Comparison of ENCODE assay signal across 1 cellular context in the genomic region with DNA sequence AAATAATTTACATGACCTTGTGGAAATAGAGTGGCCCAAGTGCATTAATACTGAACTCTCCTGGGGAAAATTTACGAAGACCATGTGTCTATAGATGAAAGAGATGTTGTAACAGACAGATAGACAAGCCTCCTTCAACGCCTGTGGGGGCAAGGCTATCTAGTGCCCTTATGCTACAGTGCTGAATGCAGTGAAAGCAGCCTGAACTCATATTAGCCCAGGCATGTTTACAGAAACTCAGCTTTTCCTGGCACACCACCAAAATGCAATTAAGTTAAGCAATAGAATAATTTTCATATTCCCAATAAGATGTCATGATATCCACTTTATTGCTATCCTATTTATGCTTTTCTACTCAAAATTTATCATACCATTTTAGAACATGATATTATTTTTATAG.
A peak's percentile ranks its signal among the peaks of the same experiment; 100 is the strongest.
TF ChIP-seq lines count a peak whose summit lies in the region.

No MANE protein-coding gene starts in this region.

TF ChIP-seq in SK-N-SH treated with all-trans-retinoic acid at 6 μM for 48 hours, 23 proteins besides CTCF, POLR2A, EP300 and RAD21 (continued from another document):
- no peak for TF ChIP-seq ESRRG (CRISPR knock-in tag; IDR thresholded peaks at IDR 0.05)
- peak; percentile 66; the same call in 1 of the 2 replicates for TF ChIP-seq TCF4 (CRISPR knock-in tag; IDR thresholded peaks at IDR 0.05; ENCODE audit: borderline replicate concordance)
- TF ChIP-seq BACH2 (CRISPR knock-in tag; IDR thresholded peaks at IDR 0.05; ENCODE audit: borderline replicate concordance): no peak
- TF ChIP-seq OSR1 (CRISPR knock-in tag; IDR thresholded peaks at IDR 0.05): no peak
- TF ChIP-seq ZFP30 (CRISPR knock-in tag; IDR thresholded peaks at IDR 0.05): no peak
- TF ChIP-seq CSDC2 (CRISPR knock-in tag; IDR thresholded peaks at IDR 0.05): no peak
- TF ChIP-seq ZNF565 (CRISPR knock-in tag; conservative IDR thresholded peaks at IDR 0.05; ENCODE audit: low read depth): no peak
- TF ChIP-seq, protein P1, sequence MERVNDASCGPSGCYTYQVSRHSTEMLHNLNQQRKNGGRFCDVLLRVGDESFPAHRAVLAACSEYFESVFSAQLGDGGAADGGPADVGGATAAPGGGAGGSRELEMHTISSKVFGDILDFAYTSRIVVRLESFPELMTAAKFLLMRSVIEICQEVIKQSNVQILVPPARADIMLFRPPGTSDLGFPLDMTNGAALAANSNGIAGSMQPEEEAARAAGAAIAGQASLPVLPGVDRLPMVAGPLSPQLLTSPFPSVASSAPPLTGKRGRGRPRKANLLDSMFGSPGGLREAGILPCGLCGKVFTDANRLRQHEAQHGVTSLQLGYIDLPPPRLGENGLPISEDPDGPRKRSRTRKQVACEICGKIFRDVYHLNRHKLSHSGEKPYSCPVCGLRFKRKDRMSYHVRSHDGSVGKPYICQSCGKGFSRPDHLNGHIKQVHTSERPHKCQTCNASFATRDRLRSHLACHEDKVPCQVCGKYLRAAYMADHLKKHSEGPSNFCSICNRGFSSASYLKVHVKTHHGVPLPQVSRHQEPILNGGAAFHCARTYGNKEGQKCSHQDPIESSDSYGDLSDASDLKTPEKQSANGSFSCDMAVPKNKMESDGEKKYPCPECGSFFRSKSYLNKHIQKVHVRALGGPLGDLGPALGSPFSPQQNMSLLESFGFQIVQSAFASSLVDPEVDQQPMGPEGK (CRISPR knock-in tag; IDR thresholded peaks at IDR 0.05; ENCODE audit: borderline replicate concordance): no peak
- TF ChIP-seq, protein P2, sequence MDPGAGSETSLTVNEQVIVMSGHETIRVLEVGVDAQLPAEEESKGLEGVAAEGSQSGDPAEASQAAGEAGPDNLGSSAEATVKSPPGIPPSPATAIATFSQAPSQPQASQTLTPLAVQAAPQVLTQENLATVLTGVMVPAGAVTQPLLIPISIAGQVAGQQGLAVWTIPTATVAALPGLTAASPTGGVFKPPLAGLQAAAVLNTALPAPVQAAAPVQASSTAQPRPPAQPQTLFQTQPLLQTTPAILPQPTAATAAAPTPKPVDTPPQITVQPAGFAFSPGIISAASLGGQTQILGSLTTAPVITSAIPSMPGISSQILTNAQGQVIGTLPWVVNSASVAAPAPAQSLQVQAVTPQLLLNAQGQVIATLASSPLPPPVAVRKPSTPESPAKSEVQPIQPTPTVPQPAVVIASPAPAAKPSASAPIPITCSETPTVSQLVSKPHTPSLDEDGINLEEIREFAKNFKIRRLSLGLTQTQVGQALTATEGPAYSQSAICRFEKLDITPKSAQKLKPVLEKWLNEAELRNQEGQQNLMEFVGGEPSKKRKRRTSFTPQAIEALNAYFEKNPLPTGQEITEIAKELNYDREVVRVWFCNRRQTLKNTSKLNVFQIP (CRISPR knock-in tag; IDR thresholded peaks at IDR 0.05; ENCODE audit: borderline replicate concordance, low read depth): no peak
- no peak for TF ChIP-seq RARB (CRISPR knock-in tag; IDR thresholded peaks at IDR 0.05)
- TF ChIP-seq, protein P3, sequence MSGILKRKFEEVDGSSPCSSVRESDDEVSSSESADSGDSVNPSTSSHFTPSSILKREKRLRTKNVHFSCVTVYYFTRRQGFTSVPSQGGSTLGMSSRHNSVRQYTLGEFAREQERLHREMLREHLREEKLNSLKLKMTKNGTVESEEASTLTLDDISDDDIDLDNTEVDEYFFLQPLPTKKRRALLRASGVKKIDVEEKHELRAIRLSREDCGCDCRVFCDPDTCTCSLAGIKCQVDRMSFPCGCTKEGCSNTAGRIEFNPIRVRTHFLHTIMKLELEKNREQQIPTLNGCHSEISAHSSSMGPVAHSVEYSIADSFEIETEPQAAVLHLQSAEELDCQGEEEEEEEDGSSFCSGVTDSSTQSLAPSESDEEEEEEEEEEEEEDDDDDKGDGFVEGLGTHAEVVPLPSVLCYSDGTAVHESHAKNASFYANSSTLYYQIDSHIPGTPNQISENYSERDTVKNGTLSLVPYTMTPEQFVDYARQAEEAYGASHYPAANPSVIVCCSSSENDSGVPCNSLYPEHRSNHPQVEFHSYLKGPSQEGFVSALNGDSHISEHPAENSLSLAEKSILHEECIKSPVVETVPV (CRISPR knock-in tag; IDR thresholded peaks at IDR 0.05): no peak
- TF ChIP-seq GLIS3 (CRISPR knock-in tag; IDR thresholded peaks at IDR 0.05): no peak
- no peak for TF ChIP-seq PPARA (CRISPR knock-in tag; IDR thresholded peaks at IDR 0.05; ENCODE audit: borderline replicate concordance)
- TF ChIP-seq ZFP3 (CRISPR knock-in tag; IDR thresholded peaks at IDR 0.05): no peak
